8 cellular contexts compared by ENCODE assay signal in genomic region chr13:24727731-24728601, GRCh38. TPM values are rescaled to one million over a fixed set of nuclear protein-coding genes. Genes with fewer than 3 reads are reported as not detected.
DNase-seq lines count a peak whose midpoint lies in the region; ATAC-seq and TF ChIP-seq lines count a peak whose summit lies in the region.

No MANE protein-coding gene starts in this region.

- no peak overlapping the region for H4K8ac ChIP-seq in IMR-90 (ENCODE audit: low read depth in 2 of 2, low read length in 2 of 2)

- H3K14ac ChIP-seq in IMR-90 (replicated peaks; ENCODE audit: low read depth, low read length): no peak overlapping the region

- H3K27me3 ChIP-seq in DND-41 (ENCODE audit: insufficient read depth, low read length, poor library complexity) (peaks cover 11% of the 10 kb centered on the region), IMR-90 (ENCODE audit: control insufficient read depth, insufficient read depth, low read length) (peaks cover 5% of the 10 kb centered on the region), PC-9 (ENCODE audit: insufficient read depth, low read depth) (no peaks in the 10 kb centered on the region), tibial nerve (no peaks in the 10 kb centered on the region)

- peak; percentile 78 for TF ChIP-seq CTCF in DND-41 (IDR thresholded peaks at IDR 0.05; ENCODE audit: borderline replicate concordance, extremely low read depth, low read length, poor library complexity, severe bottlenecking)
- peak; percentile 93 for TF ChIP-seq CTCF in IMR-90 (conservative IDR thresholded peaks at IDR 0.05; ENCODE audit: low read depth, low read length)
- TF ChIP-seq CTCF in PC-9 (conservative IDR thresholded peaks at IDR 0.05): peak; percentile 79
- peak; percentile 30 to 57 (median 52) for TF ChIP-seq CTCF in tibial nerve (IDR thresholded peaks at IDR 0.05)

- H3K4me3 Mint-ChIP-seq in activated T-cell treated with anti-CD3 and anti-CD28 coated beads, Interleukin-2, amount 50 U/mL, for 72 hours: no peak overlapping the region

- H3K79me1 ChIP-seq in IMR-90 (ENCODE audit: low read depth in 1 of 2, low read length in 2 of 2): no peaks in the 10 kb centered on the region

- peak; percentile 71 for TF ChIP-seq RAD21 in IMR-90 (IDR thresholded peaks at IDR 0.05; ENCODE audit: low read length)

- H3K27ac ChIP-seq in DND-41 (ENCODE audit: low read length) (no peak overlapping the region), IMR-90 (ENCODE audit: insufficient read depth, low read length) (no peak overlapping the region), PC-9 (no peak overlapping the region), tibial nerve (no peak overlapping the region)

- H3K4me2 ChIP-seq in DND-41 (ENCODE audit: insufficient read depth, low read length): no peak overlapping the region
- no peak overlapping the region for H3K4me2 ChIP-seq in IMR-90 (ENCODE audit: low read depth, low read length)
- H3K4me2 ChIP-seq in PC-9: no peak overlapping the region; the same call in 1 of the 2 replicates

- H3K9me2 ChIP-seq in PC-9 (ENCODE audit: insufficient read depth): no peaks in the 10 kb centered on the region

- dilution Hi-C loops in IMR-90 (cut with HindIII; ENCODE audit: low sequenced_read_pairs, unreplicated experiment): no loop called here

- no peaks in the 10 kb centered on the region; the same call in 1 of the 2 replicates for H4K20me1 ChIP-seq in DND-41 (ENCODE audit: insufficient read depth, low read length)
- no peaks in the 10 kb centered on the region for H4K20me1 ChIP-seq in IMR-90 (ENCODE audit: insufficient read depth, low read length)
- H4K20me1 ChIP-seq in PC-9 (ENCODE audit: insufficient read depth): no peaks in the 10 kb centered on the region

- peaks cover 20% of the 10 kb centered on the region for H3K27me3 Mint-ChIP-seq in activated T-cell treated with anti-CD3 and anti-CD28 coated beads, Interleukin-2, amount 50 U/mL, for 72 hours (ENCODE audit: low read depth)

- peak; percentile 100 for ATAC-seq in DND-41 (ENCODE audit: insufficient read depth, low read depth)
- ATAC-seq in GM21529 (IDR thresholded peaks at IDR 0.05; ENCODE audit: unreplicated experiment): peak; percentile 75
- peak; percentile 100 for ATAC-seq in IMR-90 (ENCODE audit: low read depth)
- ATAC-seq in activated T-cell treated with anti-CD3 and anti-CD28 coated beads, Interleukin-2, amount 50 U/mL, for 72 hours (replicated peaks in 1 of 2): peak; percentile 94 to 98

- no peak overlapping the region for H3K4ac ChIP-seq in IMR-90 (ENCODE audit: low read depth, low read length)

- no peak overlapping the region for H4K5ac ChIP-seq in IMR-90 (ENCODE audit: low read depth, low read length)

- H2AFZ ChIP-seq in DND-41 (ENCODE audit: low read depth, low read length): no peak overlapping the region
- no peak overlapping the region for H2AFZ ChIP-seq in IMR-90 (replicated peaks; ENCODE audit: low read length, poor library complexity)
- no peak overlapping the region for H2AFZ ChIP-seq in PC-9

- H2BK120ac ChIP-seq in IMR-90 (ENCODE audit: low read depth, low read length): no peak overlapping the region

- H3K79me2 ChIP-seq in DND-41 (ENCODE audit: insufficient read depth, low read length): no peaks in the 10 kb centered on the region
- no peaks in the 10 kb centered on the region for H3K79me2 ChIP-seq in PC-9 (ENCODE audit: low read depth)

- H3K36me3 Mint-ChIP-seq in activated T-cell treated with anti-CD3 and anti-CD28 coated beads, Interleukin-2, amount 50 U/mL, for 72 hours (ENCODE audit: insufficient read depth in 2 of 2): no peaks in the 10 kb centered on the region

- H3K4me3 ChIP-seq in DND-41 (ENCODE audit: low read depth in 1 of 2, low read length in 2 of 2) (no peak overlapping the region), IMR-90 (ENCODE audit: insufficient read depth, low read depth, low read length) (no peak overlapping the region), PC-9 (no peak overlapping the region), tibial nerve (no peak overlapping the region)

- 73% methylated on average over 3 of the region's 24 CpGs; no CpG with 5 or more reads in 1 of the 2 experiments for WGBS in IMR-90 (ENCODE audit: extremely low coverage in 2 of 2, insufficient read length in 1 of 2), 2 experiments
- WGBS in tibial nerve, 2 donors: 63 to 66% methylated on average over 24 of the region's 24 CpGs

- no peaks in the 10 kb centered on the region for H3K9me1 ChIP-seq in IMR-90 (ENCODE audit: insufficient read depth, low read length)

- no peak overlapping the region for H4K91ac ChIP-seq in IMR-90 (ENCODE audit: insufficient read depth, low read depth, low read length)

- no peaks in the 10 kb centered on the region for H3K4me1 Mint-ChIP-seq in activated T-cell treated with anti-CD3 and anti-CD28 coated beads, Interleukin-2, amount 50 U/mL, for 72 hours (ENCODE audit: low read depth)

- no peak for TF ChIP-seq POLR2A in IMR-90 (IDR thresholded peaks at IDR 0.05; ENCODE audit: low read depth, low read length)
- no peak for TF ChIP-seq POLR2A in tibial nerve (IDR thresholded peaks at IDR 0.05)

- H3K36me3 ChIP-seq in DND-41 (ENCODE audit: insufficient read depth, low read length): no peaks in the 10 kb centered on the region
- H3K36me3 ChIP-seq in IMR-90 (ENCODE audit: control insufficient read depth, insufficient read depth, low read length): no peaks in the 10 kb centered on the region
- no peaks in the 10 kb centered on the region for H3K36me3 ChIP-seq in PC-9 (ENCODE audit: low read depth)
- no peaks in the 10 kb centered on the region for H3K36me3 ChIP-seq in tibial nerve

- no peaks in the 10 kb centered on the region for H3F3A ChIP-seq in PC-9 (ENCODE audit: insufficient read depth, low read depth)

- no peak overlapping the region for H2BK15ac ChIP-seq in IMR-90 (ENCODE audit: low read depth, low read length)

- in situ Hi-C loops in IMR-90 (cut with MboI; ENCODE audit: low sequenced_read_pairs): no loop called here

- no peak overlapping the region for H3K9ac ChIP-seq in DND-41 (ENCODE audit: low read depth, low read length)
- H3K9ac ChIP-seq in IMR-90 (ENCODE audit: low read depth, low read length): no peak overlapping the region

- no peak overlapping the region for H2AK9ac ChIP-seq in IMR-90 (replicated peaks; ENCODE audit: low read depth, low read length, poor library complexity)

- H2BK20ac ChIP-seq in IMR-90 (ENCODE audit: low read depth, low read length): no peak overlapping the region

- BruUV-seq in IMR-90 (replicated peaks; lab: Mats Ljungman, UMichigan) (no TSS peak), PC-9 (replicated peaks; lab: Mats Ljungman, UMichigan) (no TSS peak)

- H3K4me1 ChIP-seq in DND-41 (ENCODE audit: insufficient read depth, low read length) (no peaks in the 10 kb centered on the region), IMR-90 (ENCODE audit: control insufficient read depth, insufficient read depth, low read length) (no peaks in the 10 kb centered on the region), PC-9 (replicated peaks; ENCODE audit: insufficient read depth) (no peaks in the 10 kb centered on the region), tibial nerve (peaks cover 0 to 3% (median 0%) of the 10 kb centered on the region in 4 donors)

- H2BK5ac ChIP-seq in IMR-90 (ENCODE audit: low read depth, low read length, poor library complexity, severe bottlenecking): no peak overlapping the region

- DNase-seq in DND-41 (peak; percentile 76), IMR-90 (peak; percentile 84), PC-9 (peak; percentile 51 to 59), fibroblast of peridontal ligament (ENCODE audit: extremely low read depth) (peak; percentile 87), nucleus accumbens (lab: John Stamatoyannopoulos, UW) (peak in 43 of 56 donors; percentile 4 to 75 (median 38)), tibial nerve (ENCODE audit: low spot score in 2 of 2) (peak in 1 of 2 donors; percentile 70)
- peak; percentile 66 to 68 for DNase-seq in activated T-cell treated with anti-CD3 and anti-CD28 coated beads, Interleukin-2, amount 50 U/mL, for 72 hours

- H3K9me3 ChIP-seq in DND-41 (ENCODE audit: insufficient read depth, low read length, severe bottlenecking): no peaks in the 10 kb centered on the region
- H3K9me3 ChIP-seq in IMR-90 (ENCODE audit: control insufficient read depth, insufficient read depth, low read length): no peaks in the 10 kb centered on the region
- no peaks in the 10 kb centered on the region for H3K9me3 ChIP-seq in PC-9 (ENCODE audit: insufficient read depth, low read depth)
- H3K9me3 ChIP-seq in tibial nerve: no peaks in the 10 kb centered on the region

- no peak overlapping the region for H3K18ac ChIP-seq in IMR-90 (ENCODE audit: low read depth, low read length)

- POLR2A ChIA-PET in IMR-90 (lab: Charles Lee; ENCODE audit: unreplicated experiment) (no interaction called here), PC-9 (lab: Charles Lee; ENCODE audit: unreplicated experiment) (no interaction called here)

- no peak overlapping the region for H3K56ac ChIP-seq in IMR-90 (ENCODE audit: extremely low read depth, insufficient read depth, low read length)

- H3K27ac Mint-ChIP-seq in activated T-cell treated with anti-CD3 and anti-CD28 coated beads, Interleukin-2, amount 50 U/mL, for 72 hours: no peak overlapping the region

- no peak overlapping the region for H3K23ac ChIP-seq in IMR-90 (ENCODE audit: low read depth, low read length)

- peaks cover 0 to 3% of the 10 kb centered on the region in 2 donors for H3K9me3 Mint-ChIP-seq in activated T-cell treated with anti-CD3 and anti-CD28 coated beads, Interleukin-2, amount 50 U/mL, for 72 hours

- H2AK5ac ChIP-seq in IMR-90 (ENCODE audit: low read depth, low read length): no peak overlapping the region

- TF ChIP-seq EP300 in tibial nerve (IDR thresholded peaks at IDR 0.05): no peak

- CTCF ChIA-PET in IMR-90 (lab: Yijun Ruan, JAX): interaction anchor here (0.8 to 1.0 kb wide), 3 partner anchors 9 to 124 kb away, joined by 3 to 4 read pairs (median 4); no protein-coding TSS in a partner anchor
- CTCF ChIA-PET in PC-9 (lab: Charles Lee): interaction anchor here (0.7 to 1.2 kb wide), 6 partner anchors 34 to 274 kb away, joined by 4 to 34 read pairs (median 14); no protein-coding TSS in a partner anchor

- intact Hi-C loops in IMR-90 (cut with micrococcal nuclease) (loop anchor here (1.0 to 5.0 kb wide), 4 partner anchors 36 to 239 kb away; no protein-coding TSS in a partner anchor), PC-9 (cut with micrococcal nuclease; ENCODE audit: unreplicated experiment) (loop anchor here (5.0 kb wide), 3 partner anchors 56 to 121 kb away; no protein-coding TSS in a partner anchor)

RNA-seq across cellular contexts. Expression of gene RNF17, which starts 36.0 kb away (rescaled TPM):
- total RNA-seq in IMR-90 (2012; rRNA removed): 0.18 and 0.28 TPM in 2 replicates
- 0.01 and 0.03 TPM in 2 replicates for polyA plus RNA-seq in IMR-90 (2012; rRNA removed)
- 0.01 TPM in 1 of 2 replicates, not detected in the other for polyA plus RNA-seq in IMR-90 (2012; cell fraction: cytosol; rRNA removed)
- 0.02 and 0.23 TPM in 2 replicates for polyA plus RNA-seq in IMR-90 (2012; cell fraction: nucleus; rRNA removed; ENCODE audit: low replicate concordance)
- not detected in 2 replicates for total RNA-seq in PC-9 (2021)
- total RNA-seq in activated T-cell treated with anti-CD3 and anti-CD28 coated beads, Interleukin-2, amount 50 U/mL, for 72 hours: under 1 TPM in 1 of 2 donors, not detected in 1; 0.65 TPM
- total RNA-seq in tibial nerve: 1 to 10 TPM in 1 of 4 donors, under 1 TPM in 1, not detected in 2; 0.21 to 2.0 TPM

RNA-seq across cellular contexts. Expression of gene ATP12A, which starts 47.8 kb away (rescaled TPM):
- total RNA-seq in IMR-90 (2012; rRNA removed) (not detected in 2 replicates), PC-9 (2021) (0.09 TPM in 1 of 2 replicates, not detected in the other), tibial nerve (not detected)
- polyA plus RNA-seq in IMR-90 (2012; rRNA removed): not detected in 2 replicates
- polyA plus RNA-seq in IMR-90 (2012; cell fraction: cytosol; rRNA removed): not detected in 2 replicates
- polyA plus RNA-seq in IMR-90 (2012; cell fraction: nucleus; rRNA removed; ENCODE audit: low replicate concordance): not detected in 2 replicates
- under 1 TPM; 0.05 to 0.32 TPM for total RNA-seq in activated T-cell treated with anti-CD3 and anti-CD28 coated beads, Interleukin-2, amount 50 U/mL, for 72 hours
